In the genomic region with DNA sequence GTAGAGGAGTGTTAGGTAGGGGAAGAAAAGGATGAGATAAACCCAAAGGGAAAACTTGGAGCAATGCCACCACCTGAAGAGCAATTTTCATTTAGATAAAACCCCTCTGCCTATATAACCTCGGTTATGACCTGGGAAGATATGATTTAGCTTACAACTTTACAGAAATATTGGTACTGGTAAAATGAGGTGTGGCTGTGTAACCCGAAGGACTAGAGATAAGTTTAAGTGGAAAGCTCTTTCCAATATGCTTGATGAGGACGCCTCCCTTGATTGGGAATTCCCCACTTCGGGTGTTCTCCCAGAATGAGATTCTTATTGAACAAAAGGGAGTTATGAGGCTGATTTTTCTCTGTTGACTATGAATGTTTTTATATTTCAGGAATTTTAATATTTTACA, we compare ENCODE assay signal across 25 cellular contexts.
"Had no signal": no experiment of that assay in that cellular context is flagged by ENCODE, and none has a peak within 500 bp of the region (broad histone marks: within the 10 kb centered on the region; RNA-seq: fewer than 3 reads in every experiment).

No MANE protein-coding gene starts in this region.

- H3K4me3 ChIP-seq: esophagus squamous epithelium, gastrocnemius medialis, heart left ventricle, hepatocyte, left lung, lower lobe of right lung had no signal

- H3K36me3 ChIP-seq: esophagus squamous epithelium, gastrocnemius medialis, heart left ventricle, left lung, lower lobe of right lung had no signal

- H3K27ac ChIP-seq: epithelial cell of prostate, esophagus squamous epithelium, gastrocnemius medialis, heart left ventricle, hepatocyte, left lung, lower lobe of right lung had no signal

- H3K4me1 ChIP-seq: gastrocnemius medialis, left lung, lower lobe of right lung had no signal

- H3K79me2 ChIP-seq: hepatocyte had no signal

- H3K9me3 ChIP-seq: esophagus squamous epithelium, gastrocnemius medialis, left lung, lower lobe of right lung had no signal

- FAIRE-seq: colon, endometrium, kidney had no signal

- H3K4me2 ChIP-seq: hepatocyte had no signal

- DNase-seq: cortex of kidney; effector CD8-positive, alpha-beta T cell; effector memory CD8-positive, alpha-beta T cell; endodermal cell; erythroblast; esophagus squamous epithelium; foreskin fibroblast; foreskin melanocyte; gastrocnemius medialis; heart left ventricle; hypothalamus; immature natural killer cell; islet precursor cell; kidney; kidney glomerular epithelial cell; left lung; left ventricle myocardium superior; lower lobe of right lung; mesenchymal stem cell; midbrain; naive B cell had no signal

- H3K27me3 ChIP-seq: esophagus squamous epithelium, gastrocnemius medialis, heart left ventricle, hepatocyte, left lung had no signal
